ENCODE assay signal across 8 cellular contexts in genomic region chr19:45792482-45793177, GRCh38. TPM values are rescaled to one million over a fixed set of nuclear protein-coding genes. Genes with fewer than 3 reads are reported as not detected.
DNase-seq lines count a peak whose midpoint lies in the region; ATAC-seq and TF ChIP-seq lines count a peak whose summit lies in the region.

Gene DMWD (minus strand): TSS chr19:45792845. CDS start chr19:45792756, 89 bp downstream.

- H3K27ac ChIP-seq in Karpas-422 (ENCODE audit: low read length) (peak within 1 kb of the TSS; percentile 64), fibroblast of lung (ENCODE audit: insufficient read depth, low read length) (peak within 1 kb of the TSS; percentile 69)

- H3K4me3 ChIP-seq in Karpas-422 (ENCODE audit: low read length) (peak within 1 kb of the TSS; percentile 91), fibroblast of lung (replicated peaks in 1 of 4; ENCODE audit: control extremely low read depth in 1 of 4, insufficient read depth in 1 of 4, low read depth in 3 of 4, low read length in 4 of 4) (peak within 1 kb of the TSS; percentile 91 to 97 (median 94))

- TF ChIP-seq CTCF in fibroblast of lung (conservative IDR thresholded peaks at IDR 0.05 in 1 of 2, IDR thresholded peaks at IDR 0.05 in 1 of 2; ENCODE audit: low read depth in 1 of 2, low read length in 2 of 2): no peak

- no peaks in the 10 kb centered on the region for H3K9me3 Mint-ChIP-seq in naive thymus-derived CD8-positive, alpha-beta T cell

- peak within 1 kb of the TSS; percentile 83 to 94 (median 90) for H3K4me3 Mint-ChIP-seq in naive thymus-derived CD8-positive, alpha-beta T cell

- H3K36me3 ChIP-seq in Karpas-422 (ENCODE audit: insufficient read depth, low read length) (peaks cover 12% of the 10 kb centered on the region; the same call in 1 of the 2 replicates), fibroblast of lung (ENCODE audit: control insufficient read depth, insufficient read depth, low read length) (peaks cover 8% of the 10 kb centered on the region)

- DNase-seq in DMS79 (lab: John Stamatoyannopoulos, UW): peak; percentile 89
- peak; percentile 99 for DNase-seq in Karpas-422
- peak; percentile 98 for DNase-seq in RKO (ENCODE audit: low spot score)
- peak; percentile 98 to 99 for DNase-seq in activated T-helper 1 cell treated with anti-CD3 and anti-CD28 coated beads, Interleukin-2, amount 50 U/mL, for 16 hours (ENCODE audit: low read depth in 1 of 2, low spot score in 1 of 2)
- DNase-seq in fibroblast of lung (ENCODE audit: low read depth in 2 of 2): peak; percentile 95 to 98
- peak; percentile 98 to 99 (median 99) for DNase-seq in naive thymus-derived CD8-positive, alpha-beta T cell
- peak; percentile 96 to 98 (median 96) for DNase-seq in stimulated activated naive CD4-positive, alpha-beta T cell (lab: John Stamatoyannopoulos, UW)

- H3K9me2 ChIP-seq in Karpas-422 (replicated peaks; ENCODE audit: insufficient read depth, low read length): no peaks in the 10 kb centered on the region

- H3K9ac ChIP-seq in Karpas-422 (ENCODE audit: low read length): peak within 1 kb of the TSS; percentile 93
- H3K9ac ChIP-seq in fibroblast of lung (ENCODE audit: insufficient read depth, low read length): peak within 1 kb of the TSS; percentile 92

- ATAC-seq in GM21786 (IDR thresholded peaks at IDR 0.05; ENCODE audit: unreplicated experiment): peak; percentile 91
- ATAC-seq in naive thymus-derived CD8-positive, alpha-beta T cell: peak; percentile 82 to 94

- H3K27ac Mint-ChIP-seq in naive thymus-derived CD8-positive, alpha-beta T cell: peak within 1 kb of the TSS; percentile 45 to 95 (median 90)

- H3K4me1 ChIP-seq in Karpas-422 (ENCODE audit: low read length) (peaks cover 20% of the 10 kb centered on the region), fibroblast of lung (ENCODE audit: control insufficient read depth, extremely low read depth, insufficient read depth, low read length) (peaks cover 8% of the 10 kb centered on the region)

- H4K20me1 ChIP-seq in Karpas-422 (ENCODE audit: insufficient read depth, low read depth, low read length) (0 out of 2 replicates have a peak, but pooled peaks cover 8% of the 10 kb centered on the region), fibroblast of lung (ENCODE audit: control insufficient read depth, extremely low read depth, insufficient read depth, low read length) (no peaks in the 10 kb centered on the region)

- no peak within 1 kb of the TSS for H2AFZ ChIP-seq in Karpas-422 (ENCODE audit: low read length)
- H2AFZ ChIP-seq in fibroblast of lung (ENCODE audit: low read length): no peak within 1 kb of the TSS

- POLR2A ChIA-PET in naive thymus-derived CD8-positive, alpha-beta T cell (lab: Charles Lee): interaction anchor here (0.7 to 5.6 kb wide), 10 partner anchors 10 to 293 kb away, joined by 3 to 60 read pairs (median 4); partner anchors contain the start of genes DMPK, FOXA3 and SIX5

- H3K27me3 ChIP-seq in Karpas-422 (ENCODE audit: low read length) (no peaks in the 10 kb centered on the region), fibroblast of lung (ENCODE audit: control insufficient read depth, insufficient read depth, low read length) (no peaks in the 10 kb centered on the region)

- peaks cover 7 to 34% (median 21%) of the 10 kb centered on the region in 3 donors for H3K36me3 Mint-ChIP-seq in naive thymus-derived CD8-positive, alpha-beta T cell

- peaks cover 9 to 56% (median 33%) of the 10 kb centered on the region in 5 donors for H3K27me3 Mint-ChIP-seq in naive thymus-derived CD8-positive, alpha-beta T cell

- H3K4me1 Mint-ChIP-seq in naive thymus-derived CD8-positive, alpha-beta T cell: peaks cover 34 to 44% (median 37%) of the 10 kb centered on the region in 4 donors

- H3K4me2 ChIP-seq in Karpas-422 (ENCODE audit: low read depth, low read length, poor library complexity, severe bottlenecking) (peak within 1 kb of the TSS; percentile 87), fibroblast of lung (ENCODE audit: extremely low read depth, insufficient read depth, low read length) (peak within 1 kb of the TSS; percentile 91)

- peaks cover 27% of the 10 kb centered on the region for H3K79me2 ChIP-seq in Karpas-422 (ENCODE audit: low read length)
- H3K79me2 ChIP-seq in fibroblast of lung (ENCODE audit: control insufficient read depth, insufficient read depth, low read length): peaks cover 19% of the 10 kb centered on the region

- H3K9me3 ChIP-seq in Karpas-422 (ENCODE audit: low read length): no peaks in the 10 kb centered on the region
- no peaks in the 10 kb centered on the region for H3K9me3 ChIP-seq in fibroblast of lung (ENCODE audit: control insufficient read depth, insufficient read depth, low read depth, low read length)

RNA-seq across cellular contexts. Expression of gene DMWD, which starts in this region (rescaled TPM):
- 37.8 and 61.3 TPM in 2 replicates for total RNA-seq in Karpas-422 (2014; rRNA removed; shearing (Covaris generic); ENCODE audit: low replicate concordance)
- 24.4 and 33.5 TPM in 2 replicates for total RNA-seq in fibroblast of lung
- 18.1 and 18.7 TPM in 2 replicates for polyA plus RNA-seq in fibroblast of lung
- polyA plus RNA-seq in fibroblast of lung (2012): 29.9 and 30.0 TPM in 2 replicates
- polyA minus RNA-seq in fibroblast of lung (ENCODE audit: low replicate concordance): 35.3 and 47.5 TPM in 2 replicates
- total RNA-seq in naive thymus-derived CD8-positive, alpha-beta T cell: 10 to 100 TPM; 49.5 to 54.1 TPM
- 10 to 100 TPM in 2 of 3 donors, 1 to 10 TPM in 1; 8.0 to 16.5 (median 11.9) TPM for polyA plus RNA-seq in naive thymus-derived CD8-positive, alpha-beta T cell

Comparison
In these comparisons a context has a peak if more than half of its experiments do, and no peak if none do; other contexts are left out.
1. Peak in every context shown above with its lines: DNase-seq, ATAC-seq, H3K4me3 ChIP-seq and H3K27ac ChIP-seq.